In the genomic region with DNA sequence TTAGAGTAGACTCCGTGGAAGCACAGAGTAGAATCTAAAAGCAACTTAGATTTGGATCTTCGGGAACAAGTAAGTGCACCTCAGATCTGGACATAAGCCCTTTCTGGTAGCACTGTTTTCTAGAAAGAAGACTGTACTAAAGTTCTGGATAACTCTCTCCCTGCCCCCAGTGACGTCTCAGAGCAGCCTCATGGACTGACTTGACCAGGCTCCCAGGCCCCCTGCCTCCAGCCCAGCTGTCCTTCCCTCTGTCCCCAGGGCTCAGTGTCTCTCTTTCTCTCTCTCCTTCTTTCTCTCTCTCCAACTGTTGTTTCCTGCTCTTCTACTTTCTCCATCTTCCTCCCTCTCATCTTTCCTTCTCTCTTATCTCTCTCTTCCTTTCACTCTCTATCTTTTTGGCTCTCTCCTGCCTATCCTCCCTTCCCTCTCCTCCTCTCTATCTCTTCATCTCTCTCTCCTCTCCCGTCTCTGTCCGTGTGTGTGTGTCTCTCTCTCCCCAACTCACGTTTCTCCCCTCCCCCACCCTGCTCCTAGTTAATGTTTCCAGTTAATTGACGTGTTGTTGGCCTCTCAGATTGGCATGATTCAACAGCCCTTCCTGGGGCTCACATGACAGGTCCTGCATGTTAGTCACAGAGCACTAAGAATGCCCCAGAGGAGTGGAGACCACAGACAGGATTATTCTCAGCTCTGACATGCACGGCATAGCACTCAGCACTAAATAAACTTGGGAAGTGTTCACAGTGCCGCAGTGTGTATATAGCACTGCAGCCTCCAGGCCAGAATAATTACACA, we compare ENCODE assay signal across 11 cellular contexts.
DNase-seq lines count a peak whose midpoint lies in the region; ATAC-seq and TF ChIP-seq lines count a peak whose summit lies in the region.
"Had no signal": no experiment of that assay in that cellular context is flagged by ENCODE, and none has a peak within 500 bp of the region (broad histone marks: within the 10 kb centered on the region; RNA-seq: fewer than 3 reads in every experiment).

No MANE protein-coding gene starts in this region.

- H3K27me3 Mint-ChIP-seq in MCF 10A (ENCODE audit: insufficient read depth, unreplicated experiment), result no peaks in the 10 kb centered on the region

- POLR2A ChIA-PET in MCF 10A (lab: Yijun Ruan, JAX), result interaction anchor here (0.8 to 6.0 kb wide), 9 partner anchors 8 to 181 kb away, joined by 3 to 53 read pairs (median 5); partner anchors contain the start of gene FOXQ1

- BruUV-seq in MCF 10A (replicated peaks; lab: Mats Ljungman, UMichigan), result no TSS peak

- H3K9me3 ChIP-seq in breast epithelium (no peaks in the 10 kb centered on the region), left lung (no peaks in the 10 kb centered on the region)
- H3K9me3 ChIP-seq: testis had no signal

- H3K27ac ChIP-seq in breast epithelium (no peak overlapping the region), brain microvascular endothelial cell (no peak overlapping the region), left lung (no peak overlapping the region)
- H3K27ac ChIP-seq: testis had no signal

- CTCF ChIA-PET in MCF 10A (lab: Yijun Ruan, JAX), result interaction anchor here (0.8 kb wide), 1 partner anchor 334 kb away, joined by 3 read pairs; no protein-coding TSS in a partner anchor

- H3K4me1 ChIP-seq in breast epithelium, result no peaks in the 10 kb centered on the region
- no peaks in the 10 kb centered on the region for H3K4me1 ChIP-seq in left lung
- H3K4me1 ChIP-seq: testis had no signal

- ATAC-seq in left lung (peak; percentile 88), HG03565 (IDR thresholded peaks at IDR 0.05; ENCODE audit: unreplicated experiment) (no peak)
- ATAC-seq: HCT116 had no signal

- H3K27me3 ChIP-seq in breast epithelium (no peaks in the 10 kb centered on the region), brain microvascular endothelial cell (replicated peaks) (no peaks in the 10 kb centered on the region), left lung (no peaks in the 10 kb centered on the region)
- H3K27me3 ChIP-seq: testis had no signal

- TF ChIP-seq CTCF in MCF 10A (IDR thresholded peaks at IDR 0.05; ENCODE audit: unreplicated experiment) (no peak), breast epithelium (IDR thresholded peaks at IDR 0.05) (no peak), brain microvascular endothelial cell (IDR thresholded peaks at IDR 0.05; ENCODE audit: low read depth, low read length, missing control alignments) (no peak), left lung (IDR thresholded peaks at IDR 0.05) (no peak)

- DNase-seq in MCF 10A (ENCODE audit: unreplicated experiment) (peak; percentile 83), breast epithelium (ENCODE audit: low spot score in 2 of 2) (no peak), brain microvascular endothelial cell (peak; percentile 39), left lung (no peak), ureter (ENCODE audit: low spot score) (peak; percentile 51), T-helper 9 cell (no peak), NCI-H748 treated with DMSO at 0.1 percent for 48 hours (lab: John Stamatoyannopoulos, UW) (no peak)
- DNase-seq: NCI-H2171, testis had no signal

- peak overlapping the region; percentile 6 for H3K4me3 Mint-ChIP-seq in MCF 10A (ENCODE audit: unreplicated experiment)

- H3K4me3 ChIP-seq in breast epithelium, result no peak overlapping the region
- no peak overlapping the region for H3K4me3 ChIP-seq in brain microvascular endothelial cell (ENCODE audit: low read depth, low read length)
- no peak overlapping the region for H3K4me3 ChIP-seq in left lung
- H3K4me3 ChIP-seq: testis had no signal

- in situ Hi-C loops in brain microvascular endothelial cell (cut with HindIII; ENCODE audit: low pct_ligation_motif_present, low sequenced_read_pairs), result no loop called here

- intact Hi-C loops in MCF 10A (cut with micrococcal nuclease), result loop anchor here (5.0 kb wide), 3 partner anchors 49 to 181 kb away; partner anchors contain the start of gene FOXQ1
- intact Hi-C loops in breast epithelium (cut with DNase I; ENCODE audit: low total_unique reads), result no loop called here
- intact Hi-C loops in left lung (cut with DNase I), result no loop called here

- peak overlapping the region; percentile 64 for H3K27ac Mint-ChIP-seq in MCF 10A (ENCODE audit: low read depth, unreplicated experiment)

- no peaks in the 10 kb centered on the region for H3K36me3 Mint-ChIP-seq in MCF 10A (ENCODE audit: insufficient read depth, unreplicated experiment)

- H3K9me3 Mint-ChIP-seq in MCF 10A (ENCODE audit: unreplicated experiment), result no peaks in the 10 kb centered on the region

- H3K36me3 ChIP-seq in breast epithelium (no peaks in the 10 kb centered on the region), brain microvascular endothelial cell (replicated peaks) (no peaks in the 10 kb centered on the region), left lung (no peaks in the 10 kb centered on the region)

- TF ChIP-seq POLR2A in breast epithelium (IDR thresholded peaks at IDR 0.05), result no peak

- peaks cover 29% of the 10 kb centered on the region for H3K4me1 Mint-ChIP-seq in MCF 10A (ENCODE audit: insufficient read depth, unreplicated experiment)

Comparison
In these comparisons a context has a peak if more than half of its experiments do, and no peak if none do; other contexts are left out.
1. DNase-seq: peak in MCF 10A (single experiment), brain microvascular endothelial cell (single experiment) and ureter (single experiment); none in breast epithelium (0 of 2), left lung (0 of 2), T-helper 9 cell (single experiment) and NCI-H748 treated with DMSO at 0.1 percent for 48 hours (single experiment).